In the genomic region with DNA sequence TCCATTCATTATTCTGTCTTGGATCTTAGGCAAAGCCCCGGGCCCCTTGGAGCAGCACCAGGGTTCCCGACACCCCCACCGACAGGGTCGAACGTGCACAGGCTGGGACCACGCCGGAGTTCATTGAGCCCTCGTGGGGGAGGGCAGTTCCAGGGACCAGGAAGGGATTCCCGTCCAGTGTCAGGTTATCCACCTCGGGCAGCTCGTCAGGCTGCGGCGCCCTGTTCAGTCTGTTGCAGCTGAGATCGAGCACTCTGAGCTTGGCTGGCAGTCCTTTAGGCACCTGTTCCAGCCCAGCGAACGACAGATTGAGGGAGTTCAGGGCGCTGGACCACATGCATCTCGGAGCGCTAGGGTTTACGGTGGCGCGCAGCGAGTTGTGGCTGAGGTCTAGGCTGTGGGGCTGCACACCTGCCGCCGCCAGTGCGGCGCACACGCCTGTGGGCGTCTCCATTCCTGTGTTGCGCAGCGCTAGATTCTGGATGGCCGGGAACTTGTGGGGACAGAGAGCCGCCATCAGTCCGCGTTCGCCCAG, we compare ENCODE assay signal across 8 cellular contexts. TPM values are rescaled to one million over a fixed set of nuclear protein-coding genes. Genes with fewer than 3 reads are reported as not detected.
DNase-seq lines count a peak whose midpoint lies in the region; ATAC-seq and TF ChIP-seq lines count a peak whose summit lies in the region.

No MANE protein-coding gene starts in this region.

- peaks cover 57% of the 10 kb centered on the region for H3K4me1 ChIP-seq in mononuclear cell (ENCODE audit: insufficient read depth, low read length)

- H3K27me3 ChIP-seq in mononuclear cell (ENCODE audit: insufficient read depth, low read length) = peaks cover 3% of the 10 kb centered on the region

- no peak for TF ChIP-seq CTCF in GM12864 (IDR thresholded peaks at IDR 0.05; ENCODE audit: low read depth, low read length, missing control alignments)

- H3K4me3 ChIP-seq in GM12864 (ENCODE audit: low read depth, low read length) (peak overlapping the region; percentile 56), mononuclear cell (ENCODE audit: low read length) (peak overlapping the region; percentile 61)

- DNase-seq in GM12864 (ENCODE audit: low read depth) (no peak), NCI-H69 (lab: John Stamatoyannopoulos, UW) (peak; percentile 84), cerebellum (ENCODE audit: low spot score) (peak; percentile 61), KBM-7 (no peak), COLO829 (ENCODE audit: low spot score) (no peak)

- ATAC-seq in GM21825 (IDR thresholded peaks at IDR 0.05; ENCODE audit: unreplicated experiment) (peak; percentile 32), GM18520 (IDR thresholded peaks at IDR 0.05; ENCODE audit: unreplicated experiment) (no peak)

- in situ Hi-C loops in KBM-7 (cut with MboI; ENCODE audit: low pct_unique_long_range_greater_than_20kb, low sequenced_read_pairs) = no loop called here

- no peaks in the 10 kb centered on the region for H3K9me3 ChIP-seq in mononuclear cell (ENCODE audit: low read depth, low read length)

RNA-seq across cellular contexts. Expression of a gene that starts 1.1 kb away (rescaled TPM):
- total RNA-seq in cerebellum (17.6 TPM), mononuclear cell (138 TPM)

RNA-seq across cellular contexts. Expression of a gene that starts 7.4 kb away (rescaled TPM):
- total RNA-seq in cerebellum (12.3 TPM), mononuclear cell (13.7 TPM)

RNA-seq across cellular contexts. Expression of a gene that starts 15.5 kb away (rescaled TPM):
- 29.2 TPM for total RNA-seq in cerebellum
- 43.2 TPM for total RNA-seq in mononuclear cell

RNA-seq across cellular contexts. Expression of a gene that starts 15.7 kb away (rescaled TPM):
- total RNA-seq in cerebellum = 56.3 TPM
- 180 TPM for total RNA-seq in mononuclear cell

RNA-seq across cellular contexts. Expression of a gene that starts 32.8 kb away (rescaled TPM):
- total RNA-seq in cerebellum = 12.5 TPM
- 11.8 TPM for total RNA-seq in mononuclear cell

Comparison
In these comparisons a context has a peak if more than half of its experiments do, and no peak if none do; other contexts are left out.
1. DNase-seq: peak in NCI-H69 (single experiment) and cerebellum (single experiment); none in GM12864 (single experiment), KBM-7 (single experiment) and COLO829 (single experiment).